Comparison of ENCODE assay signal across 20 cellular contexts in the genomic region with DNA sequence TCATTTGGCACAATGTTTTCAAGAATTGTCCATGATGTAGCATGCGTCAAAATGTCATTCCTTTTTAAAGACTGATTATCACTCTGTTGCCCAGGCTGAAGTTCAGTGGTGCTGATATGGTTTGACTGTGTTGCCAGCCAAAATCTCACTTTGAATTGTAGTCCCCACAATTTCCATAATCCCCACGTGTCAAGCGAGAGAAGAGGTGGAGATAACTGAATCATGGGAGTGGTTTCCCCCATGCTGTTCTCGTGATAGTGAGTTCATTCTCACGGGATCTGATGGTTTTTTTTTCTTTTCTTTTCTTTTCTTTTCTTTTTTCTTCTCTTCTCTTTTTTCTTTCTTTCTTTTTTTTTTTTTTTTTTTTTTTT. TPM values are rescaled to one million over a fixed set of nuclear protein-coding genes. Genes with fewer than 3 reads are reported as not detected.
DNase-seq lines count a peak whose midpoint lies in the region; ATAC-seq, FAIRE-seq and TF ChIP-seq lines count a peak whose summit lies in the region.
"Had no signal": no experiment of that assay in that cellular context is flagged by ENCODE, and none has a peak within 500 bp of the region (broad histone marks: within the 10 kb centered on the region; RNA-seq: fewer than 3 reads in every experiment).

No MANE protein-coding gene starts in this region.

- 72 to 77% methylated on average over 5 of the region's 5 CpGs for WGBS in upper lobe of left lung, 2 donors
- 60 to 71% (median 69%) methylated on average over 5 of the region's 5 CpGs for WGBS in stomach, 5 donors

- peak overlapping the region; percentile 40; the same call in 1 of the 2 replicates for H2AFZ ChIP-seq in PC-9

- H3K9me3 ChIP-seq in PC-9 (ENCODE audit: insufficient read depth, low read depth) (no peaks in the 10 kb centered on the region; the same call in none of the 2 replicates), neutrophil (no peaks in the 10 kb centered on the region), upper lobe of left lung (no peaks in the 10 kb centered on the region), stomach (no peaks in the 10 kb centered on the region)
- H3K9me3 ChIP-seq: Caco-2 had no signal

- CTCF ChIA-PET in PC-9 (lab: Charles Lee) = no interaction called here

- TF ChIP-seq CTCF in PC-9 (conservative IDR thresholded peaks at IDR 0.05) = no peak
- no peak for TF ChIP-seq CTCF in neutrophil (IDR thresholded peaks at IDR 0.05)
- no peak for TF ChIP-seq CTCF in upper lobe of left lung (IDR thresholded peaks at IDR 0.05)
- no peak for TF ChIP-seq CTCF in stomach (IDR thresholded peaks at IDR 0.05)

- TF ChIP-seq POLR2A in GM12892 (IDR thresholded peaks at IDR 0.05; ENCODE audit: low read depth, low read length) (no peak), upper lobe of left lung (IDR thresholded peaks at IDR 0.05) (no peak), stomach (IDR thresholded peaks at IDR 0.05) (no peak)

- no peak overlapping the region for H3K27ac ChIP-seq in PC-9
- peak overlapping the region; percentile 57 for H3K27ac ChIP-seq in neutrophil
- H3K27ac ChIP-seq in upper lobe of left lung = no peak overlapping the region
- H3K27ac ChIP-seq in stomach = no peak overlapping the region

- H3K27me3 ChIP-seq in PC-9 (ENCODE audit: insufficient read depth, low read depth) (no peaks in the 10 kb centered on the region), neutrophil (no peaks in the 10 kb centered on the region), upper lobe of left lung (no peaks in the 10 kb centered on the region), stomach (no peaks in the 10 kb centered on the region)

- H3K4me3 ChIP-seq in PC-9 = no peak overlapping the region
- no peak overlapping the region for H3K4me3 ChIP-seq in neutrophil (ENCODE audit: low read depth in 1 of 2, low read length in 1 of 2)
- H3K4me3 ChIP-seq in upper lobe of left lung = no peak overlapping the region
- no peak overlapping the region for H3K4me3 ChIP-seq in stomach

- POLR2A ChIA-PET in PC-9 (lab: Charles Lee; ENCODE audit: unreplicated experiment) = no interaction called here

- H3K4me1 ChIP-seq in PC-9 (replicated peaks; ENCODE audit: insufficient read depth) (no peaks in the 10 kb centered on the region), neutrophil (ENCODE audit: control insufficient read depth in 1 of 2, insufficient read depth in 1 of 2, low read depth in 1 of 2, low read length in 1 of 2) (peaks cover 30 to 49% of the 10 kb centered on the region in 2 experiments), upper lobe of left lung (peaks cover 0 to under 1% (median under 1%) of the 10 kb centered on the region in 4 donors), stomach (no peaks in the 10 kb centered on the region)
- H3K4me1 ChIP-seq: Caco-2 had no signal

- intact Hi-C loops in PC-9 (cut with micrococcal nuclease; ENCODE audit: unreplicated experiment) (no loop called here), stomach (cut with DNase I; ENCODE audit: low total_unique reads) (no loop called here)

- H3K9me2 ChIP-seq in PC-9 (ENCODE audit: insufficient read depth) = no peaks in the 10 kb centered on the region

- H3K36me3 ChIP-seq in PC-9 (ENCODE audit: low read depth) (no peaks in the 10 kb centered on the region), neutrophil (no peaks in the 10 kb centered on the region), upper lobe of left lung (no peaks in the 10 kb centered on the region), stomach (no peaks in the 10 kb centered on the region)

- H3K4me2 ChIP-seq in PC-9 = no peak overlapping the region

- BruUV-seq in PC-9 (replicated peaks; lab: Mats Ljungman, UMichigan) = no TSS peak

- peak; percentile 73 for FAIRE-seq in GM12892 (lab: Jason Lieb, UNC)

- H4K20me1 ChIP-seq in PC-9 (ENCODE audit: insufficient read depth) = no peaks in the 10 kb centered on the region

- peak; percentile 59 for ATAC-seq in HG02759 (IDR thresholded peaks at IDR 0.05; ENCODE audit: unreplicated experiment)
- no peak for ATAC-seq in upper lobe of left lung (ENCODE audit: low FRiP score in 2 of 2)
- ATAC-seq: Panc1, Right ventricle myocardium inferior had no signal

- no peaks in the 10 kb centered on the region for H3F3A ChIP-seq in PC-9 (ENCODE audit: insufficient read depth, low read depth)

- TF ChIP-seq EP300 in upper lobe of left lung (IDR thresholded peaks at IDR 0.05) (no peak), stomach (IDR thresholded peaks at IDR 0.05) (no peak)

- no peak for DNase-seq in GM12892 (ENCODE audit: insufficient read length)
- no peak for DNase-seq in PC-9
- no peak for DNase-seq in medulla oblongata (ENCODE audit: extremely low spot score)
- DNase-seq in upper lobe of left lung = no peak
- no peak for DNase-seq in stomach
- no peak for DNase-seq in hypothalamus (lab: John Stamatoyannopoulos, UW)
- DNase-seq: Caco-2; CD4-positive, CD25-positive, alpha-beta regulatory T cell; DMS153; EL; HFFc6; NCI-H1417; NCI-H2029 treated with DMSO at 0.1 percent for 48 hours; NCI-H2171 treated with DMSO at 0.1 percent for 48 hours; NCI-H446 treated with DMSO at 0.1 percent for 48 hours; NCI-H748 treated with DMSO at 0.1 percent for 48 hours had no signal

- H3K79me2 ChIP-seq in PC-9 (ENCODE audit: low read depth) = no peaks in the 10 kb centered on the region

RNA-seq across cellular contexts. Expression of a gene that starts 21.8 kb away (rescaled TPM):
- polyA plus RNA-seq in GM12892 (2012; ENCODE audit: missing spikeins) = 0.72 TPM
- total RNA-seq in PC-9 (2021) = 0.26 and 0.48 TPM in 2 replicates
- 100 to 1,000 TPM; 232 to 719 (median 390) TPM for total RNA-seq in upper lobe of left lung
- total RNA-seq in stomach = 10 to 100 TPM in 2 of 5 donors, 1 to 10 TPM in 3; 2.9 to 28.1 (median 8.4) TPM
- polyA plus RNA-seq in stomach = 1 to 10 TPM; 3.0 to 5.9 (median 3.2) TPM

Comparison
In these comparisons a context has a peak if more than half of its experiments do, and no peak if none do; other contexts are left out.
1. RNA of a gene that starts 21.8 kb away (total RNA-seq): 232 to 719 TPM in upper lobe of left lung; 2.9 to 28.1 TPM in stomach and 0.26 to 0.48 TPM in PC-9; every median in the first group is over 4 times any median in the second.